In genomic region chr4:3270141-3270611, GRCh38 we compare ENCODE assay signal across 14 cellular contexts. TPM values are rescaled to one million over a fixed set of nuclear protein-coding genes. Genes with fewer than 3 reads are reported as not detected.
DNase-seq lines count a peak whose midpoint lies in the region; ATAC-seq and TF ChIP-seq lines count a peak whose summit lies in the region.
"Had no signal": no experiment of that assay in that cellular context is flagged by ENCODE, and none has a peak within 500 bp of the region (broad histone marks: within the 10 kb centered on the region; RNA-seq: fewer than 3 reads in every experiment).

No MANE protein-coding gene starts in this region.

- TF ChIP-seq CTCF in neural progenitor cell (IDR thresholded peaks at IDR 0.05) (no peak), mucosa of descending colon (IDR thresholded peaks at IDR 0.05) (no peak)

- no peaks in the 10 kb centered on the region for H3K36me3 Mint-ChIP-seq in activated naive CD4-positive, alpha-beta T cell treated with anti-CD3 and anti-CD28 coated beads for 36 hours (ENCODE audit: low read depth)
- no peaks in the 10 kb centered on the region for H3K36me3 Mint-ChIP-seq in neural progenitor cell

- no peak overlapping the region for H2AFZ ChIP-seq in neural progenitor cell (replicated peaks)

- no peaks in the 10 kb centered on the region for H4K20me1 ChIP-seq in neural progenitor cell (ENCODE audit: low read depth)

- H3K9me3 Mint-ChIP-seq in activated naive CD4-positive, alpha-beta T cell treated with anti-CD3 and anti-CD28 coated beads for 36 hours, result peaks cover 2% of the 10 kb centered on the region
- no peaks in the 10 kb centered on the region for H3K9me3 Mint-ChIP-seq in neural progenitor cell

- H3K4me1 Mint-ChIP-seq in activated naive CD4-positive, alpha-beta T cell treated with anti-CD3 and anti-CD28 coated beads for 36 hours (ENCODE audit: low read depth), result no peaks in the 10 kb centered on the region
- H3K4me1 Mint-ChIP-seq in neural progenitor cell, result peaks cover 5% of the 10 kb centered on the region

- no peaks in the 10 kb centered on the region for H3K27me3 Mint-ChIP-seq in activated naive CD4-positive, alpha-beta T cell treated with anti-CD3 and anti-CD28 coated beads for 36 hours (ENCODE audit: low read depth)
- H3K27me3 Mint-ChIP-seq in neural progenitor cell (ENCODE audit: insufficient read depth, low read depth), result peaks cover 2% of the 10 kb centered on the region

- peak; percentile 1 for DNase-seq in activated naive CD4-positive, alpha-beta T cell treated with anti-CD3 and anti-CD28 coated beads for 36 hours
- DNase-seq in activated naive CD4-positive, alpha-beta T cell treated with Interleukin-2 at 50 U/mL for 16 hours, result no peak
- peak; percentile 76 for DNase-seq in Right ventricle myocardium superior
- peak; percentile 1 for DNase-seq in neural progenitor cell (ENCODE audit: low spot score)
- DNase-seq in medulla oblongata (ENCODE audit: extremely low spot score), result no peak
- DNase-seq in mucosa of descending colon, result no peak
- DNase-seq in NCI-H128 (lab: John Stamatoyannopoulos, UW; ENCODE audit: unreplicated experiment), result no peak
- DNase-seq in central memory CD4-positive, alpha-beta T cell, result no peak
- DNase-seq: activated CD4-positive, alpha-beta T cell treated with anti-CD3 and anti-CD28 coated beads for 48 hours; activated T-cell treated with anti-CD3 and anti-CD28 coated beads, Interleukin-2, amount 50 U/mL, for 1 hour; NCI-H2171 treated with DMSO at 0.1 percent for 48 hours; SIG-M5 had no signal

- no peak overlapping the region for H3K4me3 ChIP-seq in neural progenitor cell
- no peak overlapping the region for H3K4me3 ChIP-seq in mucosa of descending colon

- no peaks in the 10 kb centered on the region for H3K9me3 ChIP-seq in neural progenitor cell (ENCODE audit: low read depth)
- H3K9me3 ChIP-seq in mucosa of descending colon, result no peaks in the 10 kb centered on the region
- H3K9me3 ChIP-seq: Caco-2 had no signal

- H3K4me1 ChIP-seq in neural progenitor cell, result peaks cover 13% of the 10 kb centered on the region
- H3K4me1 ChIP-seq in mucosa of descending colon (ENCODE audit: low read depth), result no peaks in the 10 kb centered on the region

- no peak overlapping the region for H3K4me2 ChIP-seq in neural progenitor cell

- intact Hi-C loops in activated naive CD4-positive, alpha-beta T cell treated with anti-CD3 and anti-CD28 coated beads for 36 hours (cut with micrococcal nuclease), result no loop called here
- intact Hi-C loops in Right ventricle myocardium superior (cut with DNase I) (no loop called here), mucosa of descending colon (cut with DNase I, micrococcal nuclease) (no loop called here)

- H3K27me3 ChIP-seq in neural progenitor cell, result no peaks in the 10 kb centered on the region

- no peaks in the 10 kb centered on the region for H3K36me3 ChIP-seq in neural progenitor cell
- no peaks in the 10 kb centered on the region for H3K36me3 ChIP-seq in mucosa of descending colon (ENCODE audit: low read depth)

- CTCF ChIA-PET in activated naive CD4-positive, alpha-beta T cell treated with anti-CD3 and anti-CD28 coated beads for 36 hours (lab: Charles Lee), result interaction anchor here (1.4 kb wide), 1 partner anchor 26 kb away, joined by 3 read pairs; no protein-coding TSS in a partner anchor

- H3K27ac ChIP-seq in neural progenitor cell, result no peak overlapping the region

- peak; percentile 97 for ATAC-seq in Right ventricle myocardium superior (ENCODE audit: poor library complexity)
- ATAC-seq in mucosa of descending colon, result no peak
- ATAC-seq: HCT116 had no signal

- H3F3A ChIP-seq in neural progenitor cell (ENCODE audit: low read depth), result no peaks in the 10 kb centered on the region

- H3K4me3 Mint-ChIP-seq in activated naive CD4-positive, alpha-beta T cell treated with anti-CD3 and anti-CD28 coated beads for 36 hours, result no peak overlapping the region
- no peak overlapping the region for H3K4me3 Mint-ChIP-seq in neural progenitor cell

- no peak overlapping the region for H3K27ac Mint-ChIP-seq in activated naive CD4-positive, alpha-beta T cell treated with anti-CD3 and anti-CD28 coated beads for 36 hours
- no peak overlapping the region for H3K27ac Mint-ChIP-seq in neural progenitor cell

- no peaks in the 10 kb centered on the region for H3K79me2 ChIP-seq in neural progenitor cell (ENCODE audit: low read depth)

- H3K9ac ChIP-seq in neural progenitor cell, result no peak overlapping the region

RNA-seq across cellular contexts. Expression of gene MSANTD1, which starts 21.2 kb away (rescaled TPM):
- under 1 TPM; 0.49 to 0.55 TPM for total RNA-seq in activated naive CD4-positive, alpha-beta T cell treated with anti-CD3 and anti-CD28 coated beads for 36 hours
- total RNA-seq in Right ventricle myocardium superior (0.54 TPM), neural progenitor cell (ENCODE audit: low replicate concordance) (0.17 and 0.25 TPM in 2 replicates), mucosa of descending colon (1 to 10 TPM in 1 of 3 donors, under 1 TPM in 2; 0.58 to 1.3 (median 0.69) TPM)

RNA-seq across cellular contexts. Expression of gene RGS12, which starts 22.6 kb away (rescaled TPM):
- 1 to 10 TPM; 8.7 to 8.9 TPM for total RNA-seq in activated naive CD4-positive, alpha-beta T cell treated with anti-CD3 and anti-CD28 coated beads for 36 hours
- 15.8 TPM for total RNA-seq in Right ventricle myocardium superior
- total RNA-seq in neural progenitor cell (ENCODE audit: low replicate concordance), result 36.6 and 140 TPM in 2 replicates
- 10 to 100 TPM; 16.4 to 28.9 (median 16.8) TPM for total RNA-seq in mucosa of descending colon

Comparison
In these comparisons a context has a peak if more than half of its experiments do, and no peak if none do; other contexts are left out.
1. DNase-seq: peak in activated naive CD4-positive, alpha-beta T cell treated with anti-CD3 and anti-CD28 coated beads for 36 hours (single experiment), Right ventricle myocardium superior (single experiment) and neural progenitor cell (single experiment); none in activated naive CD4-positive, alpha-beta T cell treated with Interleukin-2 at 50 U/mL for 16 hours (single experiment), medulla oblongata (single experiment), mucosa of descending colon (0 of 3), NCI-H128 (single experiment) and central memory CD4-positive, alpha-beta T cell (single experiment).